8 cellular contexts compared by ENCODE assay signal in the genomic region with DNA sequence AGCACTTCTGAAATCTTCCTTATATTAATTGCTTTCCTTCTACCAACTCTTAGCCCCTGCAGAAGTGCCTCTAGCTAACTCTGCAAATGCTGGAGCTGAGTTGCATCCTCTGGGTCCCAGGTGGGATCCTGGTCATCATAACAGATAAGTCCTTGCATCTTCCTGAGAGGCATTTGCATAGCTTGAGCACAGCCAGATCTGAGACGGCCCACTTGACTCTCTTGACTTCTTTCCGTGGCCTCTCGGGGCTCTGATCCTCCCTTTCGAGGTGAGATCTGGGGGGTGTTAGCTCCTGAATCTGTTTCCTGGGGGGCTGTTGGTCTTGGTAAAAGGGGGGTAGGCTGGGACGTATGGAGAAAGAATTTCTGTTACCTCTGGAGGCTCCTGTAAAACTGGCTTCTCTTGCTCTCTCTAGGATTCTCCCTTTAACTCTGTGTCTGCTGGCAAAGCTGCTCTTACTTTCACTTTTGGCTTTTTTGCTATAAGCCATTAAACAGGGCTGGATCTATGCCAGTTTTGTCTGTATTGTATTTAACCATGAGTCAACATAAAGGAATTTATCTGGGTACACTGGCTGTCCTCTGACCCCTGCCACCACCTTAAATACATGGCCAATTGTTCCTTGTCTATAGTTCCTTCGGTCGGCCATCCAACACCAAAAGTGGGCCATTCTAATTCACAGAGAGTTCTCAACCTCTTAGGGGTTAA.
DNase-seq lines count a peak whose midpoint lies in the region; ATAC-seq and TF ChIP-seq lines count a peak whose summit lies in the region.

No MANE protein-coding gene starts in this region.

- H3K27ac ChIP-seq in stomach, result peak overlapping the region; percentile 28 to 79 (median 67)

- no peaks in the 10 kb centered on the region for H3K36me3 ChIP-seq in stomach

- H3K4me1 ChIP-seq in stomach, result peaks cover 14 to 39% (median 30%) of the 10 kb centered on the region in 4 donors

- H3K4me3 ChIP-seq in stomach, result peak overlapping the region; percentile 34 to 50 (median 42)

- 7 to 17% (median 9%) methylated on average over 7 of the region's 7 CpGs for WGBS in stomach, 5 donors

- no peak for TF ChIP-seq CTCF in stomach (IDR thresholded peaks at IDR 0.05)

- in situ Hi-C loops in SK-MEL-5 (cut with HindIII; ENCODE audit: low pct_unique_long_range_greater_than_20kb, low sequenced_read_pairs), result no loop called here

- DNase-seq in NCI-H2196 (lab: John Stamatoyannopoulos, UW; ENCODE audit: unreplicated experiment) (peak; percentile 25), NCI-H2196 treated with DMSO at 0.1 percent for 48 hours (lab: John Stamatoyannopoulos, UW; ENCODE audit: unreplicated experiment) (no peak), SK-MEL-5 (ENCODE audit: low read depth, low spot score) (peak; percentile 4), glomerular visceral epithelial cell (ENCODE audit: extremely low spot score) (peak; percentile 81), stomach (no peak), SHP77 (lab: John Stamatoyannopoulos, UW) (no peak), ecto neural progenitor cell (ENCODE audit: low spot score) (no peak)

- TF ChIP-seq POLR2A in stomach (IDR thresholded peaks at IDR 0.05), result no peak

- ATAC-seq in HG02970 (IDR thresholded peaks at IDR 0.05; ENCODE audit: low FRiP score, unreplicated experiment), result peak; percentile 65

- intact Hi-C loops in stomach (cut with DNase I; ENCODE audit: low total_unique reads), result no loop called here

- H3K9me3 ChIP-seq in stomach, result no peaks in the 10 kb centered on the region

- no peak for TF ChIP-seq EP300 in stomach (IDR thresholded peaks at IDR 0.05)

- H3K27me3 ChIP-seq in stomach, result no peaks in the 10 kb centered on the region

Comparison
In these comparisons a context has a peak if more than half of its experiments do, and no peak if none do; other contexts are left out.
1. DNase-seq: peak in NCI-H2196 (single experiment), SK-MEL-5 (single experiment) and glomerular visceral epithelial cell (single experiment); none in NCI-H2196 treated with DMSO at 0.1 percent for 48 hours (single experiment), stomach (single experiment), SHP77 (0 of 2) and ecto neural progenitor cell (single experiment).